8 cellular contexts compared by ENCODE assay signal in genomic region chr1:174965006-174965971, GRCh38. TPM values are rescaled to one million over a fixed set of nuclear protein-coding genes. Genes with fewer than 3 reads are reported as not detected.
DNase-seq lines count a peak whose midpoint lies in the region; ATAC-seq and TF ChIP-seq lines count a peak whose summit lies in the region.

No MANE protein-coding gene starts in this region.

- peaks cover 66% of the 10 kb centered on the region for H3K4me1 Mint-ChIP-seq in activated CD4-positive, alpha-beta memory T cell treated with anti-CD3 and anti-CD28 coated beads for 36 hours (ENCODE audit: low read depth)

- ATAC-seq in gastrocnemius medialis (peak; percentile 57 to 68), GM18861 (IDR thresholded peaks at IDR 0.05; ENCODE audit: unreplicated experiment) (no peak), HG03354 (IDR thresholded peaks at IDR 0.05; ENCODE audit: poor library complexity, severe bottlenecking, unreplicated experiment) (no peak), HG02884 (IDR thresholded peaks at IDR 0.05; ENCODE audit: unreplicated experiment) (no peak)

- peaks cover 3% of the 10 kb centered on the region for H3K36me3 Mint-ChIP-seq in activated CD4-positive, alpha-beta memory T cell treated with anti-CD3 and anti-CD28 coated beads for 36 hours

- peak overlapping the region; percentile 92 for H3K27ac Mint-ChIP-seq in activated CD4-positive, alpha-beta memory T cell treated with anti-CD3 and anti-CD28 coated beads for 36 hours

- CTCF ChIA-PET in activated CD4-positive, alpha-beta memory T cell treated with anti-CD3 and anti-CD28 coated beads for 36 hours (lab: Charles Lee): interaction anchor here (0.7 to 3.2 kb wide), 5 partner anchors 11 to 52 kb away, joined by 4 to 12 read pairs (median 4); partner anchors contain the start of gene CACYBP

- H3K4me3 ChIP-seq in MM.1S (ENCODE audit: low read length): no peak overlapping the region
- H3K4me3 ChIP-seq in gastrocnemius medialis: no peak overlapping the region

- peak overlapping the region; percentile 19 for H3K4me2 ChIP-seq in MM.1S (ENCODE audit: low read depth, low read length)

- peak; percentile 11; the same call in 1 of the 2 replicates for TF ChIP-seq CTCF in MM.1S (IDR thresholded peaks at IDR 0.05; ENCODE audit: low read length)
- no peak for TF ChIP-seq CTCF in gastrocnemius medialis (IDR thresholded peaks at IDR 0.05 in 4 of 5, conservative IDR thresholded peaks at IDR 0.05 in 1 of 5)

- H3K27me3 Mint-ChIP-seq in activated CD4-positive, alpha-beta memory T cell treated with anti-CD3 and anti-CD28 coated beads for 36 hours: no peaks in the 10 kb centered on the region

- H3F3A ChIP-seq in MM.1S (ENCODE audit: insufficient read depth, low read length): peaks cover 65% of the 10 kb centered on the region

- no peak for TF ChIP-seq POLR2A in gastrocnemius medialis (IDR thresholded peaks at IDR 0.05)

- H3K79me2 ChIP-seq in MM.1S (ENCODE audit: low read length): no peaks in the 10 kb centered on the region

- peaks cover 71% of the 10 kb centered on the region for H3K4me1 ChIP-seq in MM.1S (ENCODE audit: low read length)
- H3K4me1 ChIP-seq in gastrocnemius medialis: peaks cover 28 to 34% of the 10 kb centered on the region in 2 donors

- H3K9ac ChIP-seq in MM.1S (ENCODE audit: low read length): 0 out of 2 replicates have a peak overlapping the region, but pooled peaks have one; percentile 1

- H3K9me3 ChIP-seq in MM.1S (replicated peaks; ENCODE audit: insufficient read depth, low read length) (no peaks in the 10 kb centered on the region), gastrocnemius medialis (no peaks in the 10 kb centered on the region)

- in situ Hi-C loops in gastrocnemius medialis (cut with MboI; ENCODE audit: low sequenced_read_pairs in 4 of 4): no loop called here

- DNase-seq in MM.1S: peak; percentile 66
- DNase-seq in activated CD4-positive, alpha-beta memory T cell treated with anti-CD3 and anti-CD28 coated beads for 36 hours: peak; percentile 20
- peak; percentile 45 for DNase-seq in globus pallidus (ENCODE audit: low spot score)
- DNase-seq in gastrocnemius medialis: peak in 1 of 2 donors; percentile 25
- DNase-seq in HCEC 1CT: no peak

- no peaks in the 10 kb centered on the region for H3K9me2 ChIP-seq in MM.1S (replicated peaks; ENCODE audit: insufficient read depth, low read length)

- peak overlapping the region; percentile 66 for H3K4me3 Mint-ChIP-seq in activated CD4-positive, alpha-beta memory T cell treated with anti-CD3 and anti-CD28 coated beads for 36 hours

- intact Hi-C loops in activated CD4-positive, alpha-beta memory T cell treated with anti-CD3 and anti-CD28 coated beads for 36 hours (cut with micrococcal nuclease): loop anchor here (2.0 to 5.0 kb wide), 3 partner anchors 93 to 1242 kb away; partner anchors contain the start of gene COP1
- intact Hi-C loops in gastrocnemius medialis (cut with DNase I; ENCODE audit: low total_unique reads): no loop called here

- peak overlapping the region; percentile 51; the same call in 1 of the 2 replicates for H3K27ac ChIP-seq in MM.1S (ENCODE audit: low read length)
- H3K27ac ChIP-seq in gastrocnemius medialis: peak overlapping the region; percentile 34 to 70 (median 58)

- no peaks in the 10 kb centered on the region for H4K20me1 ChIP-seq in MM.1S (ENCODE audit: insufficient read depth, low read length)

- no peaks in the 10 kb centered on the region for H3K9me3 Mint-ChIP-seq in activated CD4-positive, alpha-beta memory T cell treated with anti-CD3 and anti-CD28 coated beads for 36 hours

- H3K36me3 ChIP-seq in MM.1S (replicated peaks; ENCODE audit: insufficient read depth, low read length): no peaks in the 10 kb centered on the region
- H3K36me3 ChIP-seq in gastrocnemius medialis: no peaks in the 10 kb centered on the region

- peak overlapping the region; percentile 4; the same call in 1 of the 2 replicates for H2AFZ ChIP-seq in MM.1S (ENCODE audit: low read length)

- POLR2A ChIA-PET in activated CD4-positive, alpha-beta memory T cell treated with anti-CD3 and anti-CD28 coated beads for 36 hours (lab: Charles Lee): interaction anchor here (0.6 to 2.2 kb wide), 5 partner anchors 9 to 760 kb away, joined by 3 to 7 read pairs (median 3); partner anchors contain the start of genes CACYBP and MRPS14

- H3K27me3 ChIP-seq in MM.1S (replicated peaks; ENCODE audit: insufficient read depth, low read length): no peaks in the 10 kb centered on the region
- no peaks in the 10 kb centered on the region for H3K27me3 ChIP-seq in gastrocnemius medialis

RNA-seq across cellular contexts. Expression of gene CACYBP, which starts 34.5 kb away (rescaled TPM):
- 100 to 1,000 TPM; 399 to 409 TPM for total RNA-seq in activated CD4-positive, alpha-beta memory T cell treated with anti-CD3 and anti-CD28 coated beads for 36 hours
- 10 to 100 TPM; 32.9 to 99.6 (median 73.7) TPM for total RNA-seq in gastrocnemius medialis

RNA-seq across cellular contexts. Expression of gene MRPS14, which starts 57.9 kb away (rescaled TPM):
- total RNA-seq in activated CD4-positive, alpha-beta memory T cell treated with anti-CD3 and anti-CD28 coated beads for 36 hours: 10 to 100 TPM; 44.7 to 47.6 TPM
- 10 to 100 TPM; 10.8 to 15.6 (median 12.3) TPM for total RNA-seq in gastrocnemius medialis

Comparison
In these comparisons a context has a peak if more than half of its experiments do, and no peak if none do; other contexts are left out.
1. ATAC-seq: peak in gastrocnemius medialis (2 of 2); none in GM18861 (single experiment), HG03354 (single experiment) and HG02884 (single experiment).